In the genomic region with DNA sequence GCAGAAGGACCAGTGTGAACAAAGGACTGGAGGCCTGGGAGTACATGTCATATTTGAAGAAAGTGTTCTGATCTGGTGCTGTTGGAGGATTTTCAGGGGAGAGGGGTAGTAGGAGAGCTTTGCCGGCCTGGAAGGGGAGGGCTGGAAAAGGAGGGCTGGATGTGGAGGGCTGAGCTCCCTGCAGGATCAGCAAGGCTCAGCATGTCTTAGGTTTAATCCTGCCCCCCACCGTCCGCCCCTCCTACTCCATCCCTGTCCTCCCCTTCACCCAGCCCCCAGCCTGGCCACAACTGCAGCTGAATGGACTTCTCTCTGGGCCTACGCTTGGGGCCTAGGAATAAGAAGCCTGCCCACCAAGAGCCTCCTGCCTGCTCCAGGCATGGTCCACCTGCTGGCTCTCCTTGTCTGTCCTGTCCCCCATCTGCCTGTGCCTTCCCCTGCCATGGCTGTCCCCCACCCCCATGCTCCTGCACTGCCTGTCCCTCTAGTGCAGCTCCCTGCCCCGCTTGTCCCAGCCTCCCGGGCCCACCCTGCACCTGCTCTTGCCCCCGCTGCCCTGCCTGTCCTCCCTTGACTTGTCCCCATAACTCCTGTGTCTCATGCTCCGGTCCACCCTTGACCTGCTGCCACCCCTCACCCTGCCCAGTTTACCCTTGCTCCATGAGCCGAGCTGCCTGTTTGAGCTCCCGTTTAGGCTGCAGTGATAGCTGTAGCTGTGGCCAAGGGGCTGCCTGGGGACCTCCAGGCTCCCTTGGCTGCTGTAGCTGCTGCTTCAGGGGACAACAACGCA, we compare ENCODE assay signal across 3 cellular contexts.
TF ChIP-seq lines count a peak whose summit lies in the region.

No MANE protein-coding gene starts in this region.

TF ChIP-seq in A549, 52 proteins besides CTCF, POLR2A, EP300 and RAD21:
- TF ChIP-seq CBX8 (IDR thresholded peaks at IDR 0.05) = no peak

TF ChIP-seq in HEK293, 187 proteins besides CTCF, POLR2A, EP300 and RAD21:
- TF ChIP-seq ZNF169 (tag by site-specific recombination; IDR thresholded peaks at IDR 0.05) = no peak
- TF ChIP-seq ZNF324 (tag by site-specific recombination; IDR thresholded peaks at IDR 0.05) = no peak
- TF ChIP-seq WT1 (tag by site-specific recombination; IDR thresholded peaks at IDR 0.05) = no peak
- no peak for TF ChIP-seq PRDM6 (tag by site-specific recombination; IDR thresholded peaks at IDR 0.05)
- 0 out of 2 replicates have a peak, but pooled peaks have one; percentile 11 for TF ChIP-seq ZIC2 (tag by site-specific recombination; IDR thresholded peaks at IDR 0.05)
- TF ChIP-seq ZNF423 (tag by site-specific recombination; IDR thresholded peaks at IDR 0.05) = no peak
- TF ChIP-seq SALL2 (tag by site-specific recombination; IDR thresholded peaks at IDR 0.05; ENCODE audit: borderline replicate concordance) = no peak
- TF ChIP-seq ZNF629 (tag by site-specific recombination; IDR thresholded peaks at IDR 0.05) = no peak
- no peak for TF ChIP-seq ZNF549 (tag by site-specific recombination; IDR thresholded peaks at IDR 0.05)
- 0 out of 2 replicates have a peak, but pooled peaks have one; percentile 8 for TF ChIP-seq ZBTB8A (tag by site-specific recombination; IDR thresholded peaks at IDR 0.05)
- 0 out of 2 replicates have a peak, but pooled peaks have one; percentile 7 for TF ChIP-seq EGR2 (tag by site-specific recombination; IDR thresholded peaks at IDR 0.05; ENCODE audit: low read depth)
TF ChIP-seq in HEK293: peak in this region for 3.

TF ChIP-seq in H1, 55 proteins besides CTCF, POLR2A, EP300 and RAD21:
- TF ChIP-seq, protein P1, sequence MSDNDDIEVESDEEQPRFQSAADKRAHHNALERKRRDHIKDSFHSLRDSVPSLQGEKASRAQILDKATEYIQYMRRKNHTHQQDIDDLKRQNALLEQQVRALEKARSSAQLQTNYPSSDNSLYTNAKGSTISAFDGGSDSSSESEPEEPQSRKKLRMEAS (IDR thresholded peaks at IDR 0.05) = peak; percentile 26; the same call in 1 of the 2 replicates
- TF ChIP-seq, protein P2, sequence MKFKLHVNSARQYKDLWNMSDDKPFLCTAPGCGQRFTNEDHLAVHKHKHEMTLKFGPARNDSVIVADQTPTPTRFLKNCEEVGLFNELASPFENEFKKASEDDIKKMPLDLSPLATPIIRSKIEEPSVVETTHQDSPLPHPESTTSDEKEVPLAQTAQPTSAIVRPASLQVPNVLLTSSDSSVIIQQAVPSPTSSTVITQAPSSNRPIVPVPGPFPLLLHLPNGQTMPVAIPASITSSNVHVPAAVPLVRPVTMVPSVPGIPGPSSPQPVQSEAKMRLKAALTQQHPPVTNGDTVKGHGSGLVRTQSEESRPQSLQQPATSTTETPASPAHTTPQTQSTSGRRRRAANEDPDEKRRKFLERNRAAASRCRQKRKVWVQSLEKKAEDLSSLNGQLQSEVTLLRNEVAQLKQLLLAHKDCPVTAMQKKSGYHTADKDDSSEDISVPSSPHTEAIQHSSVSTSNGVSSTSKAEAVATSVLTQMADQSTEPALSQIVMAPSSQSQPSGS (IDR thresholded peaks at IDR 0.05; ENCODE audit: low read length) = no peak
- TF ChIP-seq POU5F1 (IDR thresholded peaks at IDR 0.05; ENCODE audit: low read depth, low read length) = no peak
